25 cellular contexts compared by ENCODE assay signal in the genomic region with DNA sequence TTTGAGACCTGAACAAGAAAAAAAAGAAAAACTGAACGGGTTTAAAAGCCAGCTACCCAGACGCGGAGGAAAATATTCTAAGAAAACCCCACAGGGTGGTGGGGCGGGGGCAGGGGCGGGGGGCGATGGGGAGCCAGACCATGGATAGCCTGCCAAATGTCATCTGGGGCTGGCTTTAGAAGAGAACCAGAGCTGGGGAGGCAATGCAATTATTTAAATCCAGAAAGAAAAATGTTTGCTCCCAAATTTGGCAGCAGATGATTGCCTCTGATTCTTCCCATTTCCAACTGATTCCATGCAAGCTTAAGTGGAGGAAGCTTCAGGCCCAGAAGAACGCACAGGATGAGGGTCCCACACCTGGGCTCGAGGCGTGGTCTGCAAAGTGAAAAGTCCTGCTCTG. TPM values are rescaled to one million over a fixed set of nuclear protein-coding genes. Genes with fewer than 3 reads are reported as not detected.
"Had no signal": no experiment of that assay in that cellular context is flagged by ENCODE, and none has a peak within 500 bp of the region (broad histone marks: within the 10 kb centered on the region; RNA-seq: fewer than 3 reads in every experiment).

No MANE protein-coding gene starts in this region.

- H3K27me3 ChIP-seq: colonic mucosa, dorsolateral prefrontal cortex, testis, uterus had no signal

- H3K4me1 ChIP-seq: colonic mucosa, parathyroid adenoma had no signal

- H3K27ac Mint-ChIP-seq: activated naive CD8-positive, alpha-beta T cell treated with anti-CD3 and anti-CD28 coated beads for 36 hours; immature natural killer cell; naive thymus-derived CD8-positive, alpha-beta T cell; stimulated activated naive B cell treated with anti-CD40 and anti-IgM and Interleukin-4, amounts not matched to agents 10 μg/mL and 1 μg/mL and 100 μg/mL, for 72 hours; T-helper 2 cell treated with Interferon-gamma antibody and Interleukin-4, amounts not matched to agents 5 μg/mL and 100 μg/mL, for 36 hours had no signal

- H2AFZ ChIP-seq: parathyroid adenoma had no signal

- H3K36me3 Mint-ChIP-seq: activated naive CD8-positive, alpha-beta T cell treated with anti-CD3 and anti-CD28 coated beads for 36 hours; immature natural killer cell; mesothelial cell of epicardium; naive thymus-derived CD8-positive, alpha-beta T cell; stimulated activated naive B cell treated with anti-CD40 and anti-IgM and Interleukin-4, amounts not matched to agents 10 μg/mL and 1 μg/mL and 100 μg/mL, for 72 hours had no signal

- H3K4me3 ChIP-seq: colonic mucosa, dorsolateral prefrontal cortex, lower lobe of right lung, testis, uterus had no signal

- H3K9me3 Mint-ChIP-seq: activated naive CD8-positive, alpha-beta T cell treated with anti-CD3 and anti-CD28 coated beads for 36 hours; immature natural killer cell; mesothelial cell of epicardium; naive thymus-derived CD8-positive, alpha-beta T cell; stimulated activated naive B cell treated with anti-CD40 and anti-IgM and Interleukin-4, amounts not matched to agents 10 μg/mL and 1 μg/mL and 100 μg/mL, for 72 hours; T-helper 2 cell treated with Interferon-gamma antibody and Interleukin-4, amounts not matched to agents 5 μg/mL and 100 μg/mL, for 36 hours had no signal

- H3K36me3 ChIP-seq: colonic mucosa, lower lobe of right lung, uterus had no signal

- H3K79me2 ChIP-seq: parathyroid adenoma had no signal

- H3K9me3 ChIP-seq: colonic mucosa, lower lobe of right lung, testis, uterus had no signal

- H3K27ac ChIP-seq: colonic mucosa, epithelial cell of prostate, lower lobe of right lung, parathyroid adenoma, testis, uterus, VCaP had no signal

- H3K9ac ChIP-seq: parathyroid adenoma had no signal

- DNase-seq: activated CD4-positive, alpha-beta T cell treated with anti-CD3 and anti-CD28 coated beads, Interleukin-2, amount 50 U/mL, for 4 hours; activated CD8-positive, alpha-beta memory T cell treated with anti-CD3 and anti-CD28 coated beads, Interleukin-2, amount 50 U/mL, for 48 hours; activated naive CD4-positive, alpha-beta T cell treated with Interleukin-2 at 50 U/mL for 16 hours; activated naive CD8-positive, alpha-beta T cell treated with anti-CD3 and anti-CD28 coated beads for 36 hours; activated T-cell treated with anti-CD3 and anti-CD28 coated beads, Interleukin-2, amount 50 U/mL, for 48 hours; colonic mucosa; immature natural killer cell; lower lobe of right lung; stimulated activated CD4-positive, alpha-beta T cell treated with anti-CD3 and anti-CD28 coated beads, Interleukin-2, amount 100 ng/mL, for 48 hours; stimulated activated CD8-positive, alpha-beta memory T cell treated with anti-CD3 and anti-CD28 coated beads, Interleukin-4, amount 100 ng/mL, for 48 hours; stimulated activated naive B cell treated with anti-CD40 and anti-IgM and Interleukin-4, amounts not matched to agents 10 μg/mL and 1 μg/mL and 100 μg/mL, for 72 hours; testis; trophoblast cell; uterus had no signal

- H3K27me3 Mint-ChIP-seq: stimulated activated naive B cell treated with anti-CD40 and anti-IgM and Interleukin-4, amounts not matched to agents 10 μg/mL and 1 μg/mL and 100 μg/mL, for 72 hours had no signal

- H3K4me1 Mint-ChIP-seq: activated naive CD8-positive, alpha-beta T cell treated with anti-CD3 and anti-CD28 coated beads for 36 hours; immature natural killer cell; naive thymus-derived CD8-positive, alpha-beta T cell; stimulated activated naive B cell treated with anti-CD40 and anti-IgM and Interleukin-4, amounts not matched to agents 10 μg/mL and 1 μg/mL and 100 μg/mL, for 72 hours had no signal

- H3K4me3 Mint-ChIP-seq: activated naive CD8-positive, alpha-beta T cell treated with anti-CD3 and anti-CD28 coated beads for 36 hours; immature natural killer cell; mesothelial cell of epicardium; naive thymus-derived CD8-positive, alpha-beta T cell; stimulated activated naive B cell treated with anti-CD40 and anti-IgM and Interleukin-4, amounts not matched to agents 10 μg/mL and 1 μg/mL and 100 μg/mL, for 72 hours; T-helper 2 cell treated with Interferon-gamma antibody and Interleukin-4, amounts not matched to agents 5 μg/mL and 100 μg/mL, for 36 hours had no signal

- FAIRE-seq: bronchial epithelial cell had no signal

- ATAC-seq: left lobe of liver; lower lobe of right lung; naive thymus-derived CD8-positive, alpha-beta T cell; sciatic nerve; stimulated activated naive B cell treated with anti-CD40 and anti-IgM and Interleukin-4, amounts not matched to agents 10 μg/mL and 1 μg/mL and 100 μg/mL, for 72 hours had no signal

RNA-seq across cellular contexts. Expression of a gene that starts 34.8 kb away (rescaled TPM):
- total RNA-seq: activated CD8-positive, alpha-beta memory T cell treated with anti-CD3 and anti-CD28 coated beads for 36 hours; activated naive CD8-positive, alpha-beta T cell treated with anti-CD3 and anti-CD28 coated beads for 36 hours; naive thymus-derived CD8-positive, alpha-beta T cell had no signal
- polyA plus RNA-seq: immature natural killer cell; naive thymus-derived CD8-positive, alpha-beta T cell had no signal
